20 cellular contexts compared by ENCODE assay signal in the genomic region with DNA sequence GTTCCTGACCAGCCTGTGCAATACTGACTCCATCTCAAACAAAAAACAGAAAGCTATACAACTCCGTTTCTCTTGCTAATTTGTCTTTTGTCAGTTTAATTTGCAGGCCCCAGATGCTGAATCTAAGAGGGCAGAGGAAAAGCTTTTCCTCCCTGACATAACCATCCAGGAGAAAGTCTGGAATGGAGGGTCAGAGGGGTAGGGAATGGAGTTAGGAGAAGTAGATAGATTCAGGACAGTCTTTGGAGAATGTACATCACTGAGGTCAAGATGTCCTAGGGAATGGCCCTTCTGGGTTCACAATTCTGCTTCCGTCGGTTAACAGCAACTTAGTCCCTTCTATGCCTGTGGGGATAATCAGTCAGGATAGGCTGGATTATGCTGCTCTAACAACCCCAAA. TPM values are rescaled to one million over a fixed set of nuclear protein-coding genes. Genes with fewer than 3 reads are reported as not detected.
"Had no signal": no experiment of that assay in that cellular context is flagged by ENCODE, and none has a peak within 500 bp of the region (broad histone marks: within the 10 kb centered on the region; RNA-seq: fewer than 3 reads in every experiment).

No MANE protein-coding gene starts in this region.

- H3K27me3 Mint-ChIP-seq: naive B cell; stimulated activated naive B cell treated with anti-CD40 and anti-IgM and Interleukin-4, amounts not matched to agents 10 μg/mL and 1 μg/mL and 100 μg/mL, for 72 hours; stimulated activated naive CD8-positive, alpha-beta T cell treated with anti-CD3 and anti-CD28 coated beads, Interleukin-15, amount 100 ng/mL, for 72 hours had no signal

- H3K27ac Mint-ChIP-seq: nephron; stimulated activated naive B cell treated with anti-CD40 and anti-IgM and Interleukin-4, amounts not matched to agents 10 μg/mL and 1 μg/mL and 100 μg/mL, for 72 hours had no signal

- H3K9me3 ChIP-seq: heart left ventricle, sigmoid colon, testis, tibial nerve had no signal

- H3K27ac ChIP-seq: coronary artery, heart left ventricle, sigmoid colon, skin epidermis, testis, tibial nerve had no signal

- H3K27me3 ChIP-seq: heart left ventricle, sigmoid colon, testis, tibial nerve had no signal

- H3K4me3 ChIP-seq: coronary artery, heart left ventricle, sigmoid colon, skin epidermis, testis, tibial nerve had no signal

- H3K36me3 Mint-ChIP-seq: naive B cell had no signal

- ATAC-seq: esophagus mucosa; heart left ventricle; left colon; left ventricle myocardium superior; stimulated activated naive B cell treated with anti-CD40 and anti-IgM and Interleukin-4, amounts not matched to agents 10 μg/mL and 1 μg/mL and 100 μg/mL, for 72 hours; stimulated activated naive CD8-positive, alpha-beta T cell treated with anti-CD3 and anti-CD28 coated beads, Interleukin-15, amount 100 ng/mL, for 72 hours had no signal

- H3K9me3 Mint-ChIP-seq: naive B cell; nephron; stimulated activated naive B cell treated with anti-CD40 and anti-IgM and Interleukin-4, amounts not matched to agents 10 μg/mL and 1 μg/mL and 100 μg/mL, for 72 hours; stimulated activated naive CD8-positive, alpha-beta T cell treated with anti-CD3 and anti-CD28 coated beads, Interleukin-15, amount 100 ng/mL, for 72 hours had no signal

- H3K4me3 Mint-ChIP-seq: stimulated activated naive B cell treated with anti-CD40 and anti-IgM and Interleukin-4, amounts not matched to agents 10 μg/mL and 1 μg/mL and 100 μg/mL, for 72 hours; stimulated activated naive CD8-positive, alpha-beta T cell treated with anti-CD3 and anti-CD28 coated beads, Interleukin-15, amount 100 ng/mL, for 72 hours had no signal

- DNase-seq: effector CD4-positive, alpha-beta T cell; hippocampal formation; left colon; left ventricle myocardium superior; mesendoderm; naive B cell; sigmoid colon; stimulated activated CD4-positive, alpha-beta T cell treated with anti-CD3 and anti-CD28 coated beads, Interleukin-2, amount 100 ng/mL, for 24 hours; stimulated activated CD4-positive, alpha-beta T cell treated with anti-CD3 and anti-CD28 coated beads, Interleukin-4, amount 100 ng/mL, for 4 hours; stimulated activated naive B cell treated with anti-CD40 and anti-IgM and Interleukin-4, amounts not matched to agents 10 μg/mL and 1 μg/mL and 100 μg/mL, for 72 hours; stimulated activated naive CD8-positive, alpha-beta T cell treated with anti-CD3 and anti-CD28 coated beads, Interleukin-15, amount 100 ng/mL, for 72 hours; testis had no signal

- FAIRE-seq: frontal cortex had no signal

RNA-seq across cellular contexts. Expression of a gene that starts 20.3 kb away (rescaled TPM):
- total RNA-seq: glomerular endothelial cell had no signal
